Comparison of ENCODE assay signal across 8 cellular contexts in genomic region chr1:205977348-205978014, GRCh38. TPM values are rescaled to one million over a fixed set of nuclear protein-coding genes. Genes with fewer than 3 reads are reported as not detected.
A peak's percentile ranks its signal among the peaks of the same experiment; 100 is the strongest.
DNase-seq lines count a peak whose midpoint lies in the region; ATAC-seq and TF ChIP-seq lines count a peak whose summit lies in the region.

No MANE protein-coding gene starts in this region.

- no peaks in the 10 kb centered on the region for H3F3A ChIP-seq in neural cell (ENCODE audit: insufficient read depth, low read length, poor library complexity, severe bottlenecking)

- peaks cover 2% of the 10 kb centered on the region for H3K27me3 Mint-ChIP-seq in activated T-cell treated with anti-CD3 and anti-CD28 coated beads, Interleukin-2, amount 50 U/mL, for 4 hours (ENCODE audit: low read depth)

- peak; percentile 90 for TF ChIP-seq RAD21 in neural cell (conservative IDR thresholded peaks at IDR 0.05)

- H3K9me3 ChIP-seq in Peyer's patch (no peaks in the 10 kb centered on the region), neural cell (ENCODE audit: low read length) (no peaks in the 10 kb centered on the region)

- no peaks in the 10 kb centered on the region for H4K20me1 ChIP-seq in neural cell (ENCODE audit: insufficient read depth)

- no peak overlapping the region for H3K4me3 Mint-ChIP-seq in activated T-cell treated with anti-CD3 and anti-CD28 coated beads, Interleukin-2, amount 50 U/mL, for 4 hours

- TF ChIP-seq CTCF in LNCAP (IDR thresholded peaks at IDR 0.05) = peak; percentile 99
- TF ChIP-seq CTCF in Peyer's patch (IDR thresholded peaks at IDR 0.05) = peak; percentile 73 to 96 (median 84)
- peak; percentile 100 for TF ChIP-seq CTCF in fibroblast of mammary gland (conservative IDR thresholded peaks at IDR 0.05; ENCODE audit: control insufficient read depth, insufficient read depth, low read depth, low read length)
- TF ChIP-seq CTCF in neural cell (IDR thresholded peaks at IDR 0.05; ENCODE audit: poor library complexity, severe bottlenecking) = peak; percentile 91

- no peak overlapping the region for H3K4me2 ChIP-seq in neural cell (ENCODE audit: low read length)

- no peak overlapping the region for H3K4me3 ChIP-seq in Peyer's patch
- no peak overlapping the region for H3K4me3 ChIP-seq in fibroblast of mammary gland (ENCODE audit: control insufficient read depth, low read depth, low read length)
- no peak overlapping the region for H3K4me3 ChIP-seq in neural cell (ENCODE audit: low read length)

- no peaks in the 10 kb centered on the region for H3K4me1 Mint-ChIP-seq in activated T-cell treated with anti-CD3 and anti-CD28 coated beads, Interleukin-2, amount 50 U/mL, for 4 hours (ENCODE audit: low read depth)

- H3K9me3 Mint-ChIP-seq in activated T-cell treated with anti-CD3 and anti-CD28 coated beads, Interleukin-2, amount 50 U/mL, for 4 hours = peaks cover 6% of the 10 kb centered on the region

- H3K27ac ChIP-seq in Peyer's patch (no peak overlapping the region), neural cell (ENCODE audit: low read length) (no peak overlapping the region)

- no peak overlapping the region for H2AFZ ChIP-seq in neural cell (ENCODE audit: low read depth, low read length)

- no peak for TF ChIP-seq EP300 in neural cell (conservative IDR thresholded peaks at IDR 0.05; ENCODE audit: poor library complexity, severe bottlenecking)

- H3K36me3 Mint-ChIP-seq in activated T-cell treated with anti-CD3 and anti-CD28 coated beads, Interleukin-2, amount 50 U/mL, for 4 hours (ENCODE audit: insufficient read depth) = no peaks in the 10 kb centered on the region

- no peaks in the 10 kb centered on the region for H3K79me2 ChIP-seq in neural cell (replicated peaks; ENCODE audit: insufficient read depth, low read length)

- H3K36me3 ChIP-seq in Peyer's patch (no peaks in the 10 kb centered on the region), neural cell (ENCODE audit: insufficient read depth, low read length) (no peaks in the 10 kb centered on the region)

- DNase-seq in ELF-1 (ENCODE audit: low read depth, low spot score) (peak; percentile 84), Peyer's patch (peak; percentile 49 to 80 (median 79)), fibroblast of mammary gland (ENCODE audit: low read depth) (peak; percentile 90)
- DNase-seq in activated T-cell treated with anti-CD3 and anti-CD28 coated beads, Interleukin-2, amount 50 U/mL, for 4 hours = peak; percentile 73
- DNase-seq in stimulated activated naive CD4-positive, alpha-beta T cell treated with Interleukin-2 at 50 U/mL for 16 hours (lab: John Stamatoyannopoulos, UW) = peak; percentile 61

- H3K27me3 ChIP-seq in Peyer's patch = no peaks in the 10 kb centered on the region
- H3K27me3 ChIP-seq in neural cell (ENCODE audit: insufficient read depth, low read depth, low read length) = no peaks in the 10 kb centered on the region

- ATAC-seq in activated T-cell treated with anti-CD3 and anti-CD28 coated beads, Interleukin-2, amount 50 U/mL, for 4 hours = peak; percentile 73 to 76
- no peak for ATAC-seq in HG03439 (IDR thresholded peaks at IDR 0.05; ENCODE audit: unreplicated experiment)

- no peaks in the 10 kb centered on the region for H3K9me2 ChIP-seq in neural cell (ENCODE audit: insufficient read depth, low read length)

- H3K9ac ChIP-seq in neural cell (ENCODE audit: low read length) = no peak overlapping the region

- TF ChIP-seq POLR2A in Peyer's patch (IDR thresholded peaks at IDR 0.05) = no peak

- no peaks in the 10 kb centered on the region for H3K4me1 ChIP-seq in Peyer's patch

TF ChIP-seq in neural cell, 6 proteins besides CTCF, POLR2A, EP300 and RAD21:
- TF ChIP-seq MXI1 (conservative IDR thresholded peaks at IDR 0.05; ENCODE audit: poor library complexity, severe bottlenecking) = no peak
- TF ChIP-seq SMC3 (conservative IDR thresholded peaks at IDR 0.05; ENCODE audit: poor library complexity) = peak; percentile 93
- TF ChIP-seq POLR2AphosphoS5 (IDR thresholded peaks at IDR 0.05) = no peak
- TF ChIP-seq REST (IDR thresholded peaks at IDR 0.05; ENCODE audit: borderline replicate concordance) = no peak
- no peak for TF ChIP-seq EZH2 (IDR thresholded peaks at IDR 0.05; ENCODE audit: borderline replicate concordance, insufficient read depth, low read length, poor library complexity, severe bottlenecking)
- no peak for TF ChIP-seq TAF1 (IDR thresholded peaks at IDR 0.05; ENCODE audit: low read depth)

RNA-seq across cellular contexts. Expression of gene RAB7B, which starts 25.7 kb away (rescaled TPM):
- total RNA-seq in Peyer's patch = under 1 TPM in 3 of 4 donors, not detected in 1; 0.35 to 0.47 (median 0.40) TPM
- under 1 TPM in 2 of 3 donors, not detected in 1; 0.05 to 0.24 TPM for total RNA-seq in activated T-cell treated with anti-CD3 and anti-CD28 coated beads, Interleukin-2, amount 50 U/mL, for 4 hours
- polyA plus RNA-seq in neural cell = not detected in 2 replicates
- polyA minus RNA-seq in neural cell = not detected in 2 replicates

RNA-seq across cellular contexts. Expression of gene SLC26A9, which starts 34.2 kb away (rescaled TPM):
- not detected for total RNA-seq in Peyer's patch
- total RNA-seq in activated T-cell treated with anti-CD3 and anti-CD28 coated beads, Interleukin-2, amount 50 U/mL, for 4 hours = not detected
- polyA plus RNA-seq in neural cell = not detected in 2 replicates
- not detected in 2 replicates for polyA minus RNA-seq in neural cell

RNA-seq across cellular contexts. Expression of gene CTSE, which starts 46.2 kb away (rescaled TPM):
- total RNA-seq in Peyer's patch = 1 to 10 TPM in 3 of 4 donors, not detected in 1; 3.6 to 8.1 (median 3.6) TPM
- total RNA-seq in activated T-cell treated with anti-CD3 and anti-CD28 coated beads, Interleukin-2, amount 50 U/mL, for 4 hours = under 1 TPM in 1 of 3 donors, not detected in 2; 0.32 TPM
- polyA plus RNA-seq in neural cell = not detected in 2 replicates
- not detected in 2 replicates for polyA minus RNA-seq in neural cell
